ENCODE assay signal across 24 cellular contexts in the genomic region with DNA sequence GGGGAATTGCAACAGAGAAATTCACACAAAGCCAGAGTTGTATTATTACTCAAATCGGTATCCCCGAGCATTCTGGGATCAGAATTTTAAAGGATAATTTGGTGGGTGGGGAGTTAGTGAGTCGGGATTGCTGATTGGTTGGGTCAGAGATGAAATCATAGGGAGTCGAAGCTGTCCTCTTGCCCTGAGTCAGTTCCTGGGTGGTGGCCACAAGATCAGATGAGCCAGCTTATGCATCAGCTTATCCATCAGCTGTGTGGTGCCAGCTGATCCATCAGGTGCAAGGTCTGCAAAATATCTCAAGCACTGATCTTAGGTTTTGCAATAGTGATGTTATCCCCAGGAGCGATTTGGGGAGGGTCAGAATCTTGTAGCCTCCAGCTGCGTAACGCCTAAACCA.
"Had no signal": no experiment of that assay in that cellular context is flagged by ENCODE, and none has a peak within 500 bp of the region (broad histone marks: within the 10 kb centered on the region; RNA-seq: fewer than 3 reads in every experiment).

No MANE protein-coding gene starts in this region.

- H3K4me1 ChIP-seq: parathyroid adenoma had no signal

- DNase-seq: activated CD4-positive, CD25-positive, alpha-beta regulatory T cell; activated CD8-positive, alpha-beta memory T cell treated with anti-CD3 and anti-CD28 coated beads, Interleukin-2, amount 10 ng/mL, durations not matched to agents 7 days and 5 days; activated effector memory CD4-positive, alpha-beta T cell treated with anti-CD3 and anti-CD28 coated beads, Interleukin-2, amount 50 U/mL, for 16 hours; activated T-cell treated with anti-CD3 and anti-CD28 coated beads, Interleukin-2, amount 50 U/mL, for 4 hours; amniotic stem cell; effector memory CD8-positive, alpha-beta T cell; foreskin melanocyte; glutamatergic neuron; hippocampal formation; left cardiac atrium; naive thymus-derived CD8-positive, alpha-beta T cell; sigmoid colon; spleen; stimulated activated CD8-positive, alpha-beta memory T cell treated with anti-CD3 and anti-CD28 coated beads, Interleukin-4, amount 100 ng/mL, for 48 hours; stimulated activated naive CD4-positive, alpha-beta T cell treated with Interleukin-2 at 50 U/mL for 16 hours; substantia nigra; T-helper 1 cell; T-helper 9 cell; tibial artery had no signal

- H3K79me2 ChIP-seq: parathyroid adenoma had no signal

- H3K9ac ChIP-seq: parathyroid adenoma had no signal

- FAIRE-seq: islet of Langerhans had no signal

- H3K27ac Mint-ChIP-seq: activated CD8-positive, alpha-beta memory T cell treated with anti-CD3 and anti-CD28 coated beads, Interleukin-2, amount 10 ng/mL, durations not matched to agents 7 days and 5 days; activated naive CD4-positive, alpha-beta T cell treated with anti-CD3 and anti-CD28 coated beads, Interleukin-2, amount 50 U/mL, for 72 hours; dendritic cell treated with granulocyte-macrophage colony-stimulating factor and Interleukin-4, amounts not matched to agents 40 ng/mL and 50 ng/mL, for 4 days; effector memory CD8-positive, alpha-beta T cell; naive thymus-derived CD8-positive, alpha-beta T cell had no signal

- H2AFZ ChIP-seq: parathyroid adenoma had no signal

- H3K4me3 ChIP-seq: sigmoid colon, spleen, tibial artery had no signal

- H3K36me3 Mint-ChIP-seq: activated CD8-positive, alpha-beta memory T cell treated with anti-CD3 and anti-CD28 coated beads, Interleukin-2, amount 10 ng/mL, durations not matched to agents 7 days and 5 days; naive thymus-derived CD8-positive, alpha-beta T cell had no signal

- H3K9me3 Mint-ChIP-seq: activated naive CD4-positive, alpha-beta T cell treated with anti-CD3 and anti-CD28 coated beads, Interleukin-2, amount 50 U/mL, for 72 hours; activated T-cell treated with anti-CD3 and anti-CD28 coated beads, Interleukin-2, amount 50 U/mL, for 4 hours; effector memory CD8-positive, alpha-beta T cell had no signal

- H3K27ac ChIP-seq: neutrophil, parathyroid adenoma, sigmoid colon, spleen, tibial artery had no signal

- H3K9me3 ChIP-seq: neutrophil, sigmoid colon, tibial artery had no signal

- ATAC-seq: activated CD8-positive, alpha-beta memory T cell treated with anti-CD3 and anti-CD28 coated beads, Interleukin-2, amount 10 ng/mL, durations not matched to agents 7 days and 5 days; activated T-cell treated with anti-CD3 and anti-CD28 coated beads, Interleukin-2, amount 50 U/mL, for 4 hours; effector memory CD8-positive, alpha-beta T cell; left cardiac atrium; naive thymus-derived CD8-positive, alpha-beta T cell had no signal

- H3K36me3 ChIP-seq: neutrophil, sigmoid colon, spleen, tibial artery had no signal

- H3K4me3 Mint-ChIP-seq: activated CD8-positive, alpha-beta memory T cell treated with anti-CD3 and anti-CD28 coated beads, Interleukin-2, amount 10 ng/mL, durations not matched to agents 7 days and 5 days; activated T-cell treated with anti-CD3 and anti-CD28 coated beads, Interleukin-2, amount 50 U/mL, for 4 hours; dendritic cell treated with granulocyte-macrophage colony-stimulating factor and Interleukin-4, amounts not matched to agents 40 ng/mL and 50 ng/mL, for 4 days; effector memory CD8-positive, alpha-beta T cell had no signal
